In the genomic region with DNA sequence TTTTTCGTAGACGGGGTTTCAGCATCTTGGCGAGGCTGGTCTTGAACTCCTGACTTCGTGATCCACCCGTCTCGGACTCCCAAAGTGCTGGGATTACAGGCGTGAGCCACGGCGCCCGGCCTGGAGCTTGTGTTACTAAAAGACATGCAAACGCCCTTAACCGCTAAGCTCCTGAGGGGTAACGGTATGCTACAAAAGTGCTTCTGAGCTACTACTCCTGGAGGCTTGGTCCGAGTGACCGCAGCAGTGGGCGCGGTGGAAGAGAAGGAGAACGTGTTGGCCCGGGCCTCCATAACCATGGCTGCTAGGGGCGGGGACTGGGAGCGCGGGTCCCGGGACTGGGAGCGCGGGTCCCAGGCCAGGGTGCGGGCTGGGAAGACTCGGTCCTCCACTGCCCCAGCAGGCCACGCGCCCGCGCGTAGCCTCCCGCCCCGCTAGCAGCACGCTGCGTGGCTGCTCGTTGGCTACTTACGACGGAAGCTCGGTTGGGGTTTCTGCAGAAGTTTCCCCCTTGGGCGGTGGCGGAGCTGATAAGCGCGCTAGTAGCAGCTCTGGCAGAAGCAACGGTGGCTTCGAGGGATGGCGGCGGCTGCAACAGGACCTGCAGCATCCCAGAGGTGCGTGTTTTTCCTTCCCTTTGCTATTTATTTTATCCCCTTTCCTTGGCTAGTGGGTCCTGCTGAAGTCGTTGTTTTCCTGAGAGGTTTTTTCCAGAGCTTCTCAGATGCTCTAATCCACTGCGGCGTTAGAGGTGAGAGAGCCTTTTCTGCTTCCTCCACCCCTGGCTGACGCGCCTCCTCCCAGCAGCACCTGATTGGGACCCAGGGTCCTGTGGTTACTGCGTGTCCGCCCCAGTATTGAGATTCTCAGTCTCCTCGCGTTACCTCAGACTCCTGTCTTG, we compare ENCODE assay signal across 8 cellular contexts.
DNase-seq lines count a peak whose midpoint lies in the region; ATAC-seq and TF ChIP-seq lines count a peak whose summit lies in the region.

No MANE protein-coding gene starts in this region.

- peak overlapping the region; percentile 62 for H3K9ac ChIP-seq in PC-3 (ENCODE audit: low read length)

- DNase-seq in DMS79 treated with DMSO at 0.1 percent for 48 hours (lab: John Stamatoyannopoulos, UW) (peak; percentile 43), HT1080 (ENCODE audit: low read depth) (peak; percentile 87), PC-3 (peak; percentile 68), mucosa of gallbladder (ENCODE audit: low spot score) (peak; percentile 66)
- DNase-seq in activated T-cell treated with anti-CD3 and anti-CD28 coated beads, Interleukin-2, amount 50 U/mL, for 48 hours = peak; percentile 79 to 86
- DNase-seq in stimulated activated CD8-positive, alpha-beta memory T cell treated with anti-CD3 and anti-CD28 coated beads, Interleukin-2, amount 100 ng/mL, for 1 hour (ENCODE audit: low read depth in 2 of 2) = peak; percentile 52 to 55

- no peak for TF ChIP-seq CTCF in PC-3 (conservative IDR thresholded peaks at IDR 0.05; ENCODE audit: low read depth, low read length)

- no peaks in the 10 kb centered on the region for H3F3A ChIP-seq in PC-3 (ENCODE audit: low read length, unreplicated experiment)

- peak overlapping the region; percentile 86 for H2AFZ ChIP-seq in PC-3 (ENCODE audit: low read length)

- H3K36me3 ChIP-seq in PC-3 (ENCODE audit: low read depth, low read length) (no peaks in the 10 kb centered on the region), esophagus (ENCODE audit: control insufficient read depth in 2 of 2, insufficient read depth in 2 of 2, low read length in 1 of 2) (no peaks in the 10 kb centered on the region)

- TSS peak; percentile 73 for BruUV-seq in PC-3 (replicated peaks; lab: Mats Ljungman, UMichigan)

- 3 to 4% methylated on average over 57 to 58 of the region's 58 CpGs for WGBS in esophagus, 2 donors

- H3K27me3 ChIP-seq in PC-3 (ENCODE audit: low read length) = no peaks in the 10 kb centered on the region
- H3K27me3 ChIP-seq in esophagus (ENCODE audit: control insufficient read depth in 1 of 2, insufficient read depth in 2 of 2, low read length in 2 of 2) = no peaks in the 10 kb centered on the region

- peak overlapping the region; percentile 84 for H3K4me2 ChIP-seq in PC-3 (ENCODE audit: low read length)

- H3K4me1 ChIP-seq in PC-3 (ENCODE audit: insufficient read depth, low read length) (peaks cover 6% of the 10 kb centered on the region; the same call in 1 of the 2 replicates), esophagus (ENCODE audit: control insufficient read depth in 2 of 2, insufficient read depth in 2 of 2, low read length in 1 of 2) (no peaks in the 10 kb centered on the region)

- CTCF ChIA-PET in PC-3 (lab: Charles Lee) = interaction anchor here (0.6 kb wide), 2 partner anchors 200 to 354 kb away, joined by 3 read pairs; no protein-coding TSS in a partner anchor

- H3K27ac ChIP-seq in PC-3 (ENCODE audit: low read length) (peak overlapping the region; percentile 34), esophagus (ENCODE audit: low read depth in 2 of 2, low read length in 1 of 2) (peak overlapping the region; percentile 53 to 76)

- H4K20me1 ChIP-seq in PC-3 (ENCODE audit: low read length) = no peaks in the 10 kb centered on the region

- ATAC-seq in PC-3 (peak; percentile 94), GM21825 (IDR thresholded peaks at IDR 0.05; ENCODE audit: unreplicated experiment) (no peak)

- H3K4me3 ChIP-seq in PC-3 (ENCODE audit: low read length) (peak overlapping the region; percentile 80), esophagus (ENCODE audit: low read depth in 1 of 2, low read length in 2 of 2) (peak overlapping the region; percentile 58 to 64)

- H3K9me3 ChIP-seq in PC-3 (ENCODE audit: low read length) (no peaks in the 10 kb centered on the region), esophagus (ENCODE audit: control insufficient read depth in 2 of 2, insufficient read depth in 1 of 2, low read depth in 1 of 2, low read length in 1 of 2) (peaks cover 0 to 2% of the 10 kb centered on the region in 2 donors)

- H3K79me2 ChIP-seq in PC-3 (ENCODE audit: low read length) = peaks cover 6% of the 10 kb centered on the region; the same call in 1 of the 2 replicates

- no peaks in the 10 kb centered on the region for H3K9me2 ChIP-seq in PC-3 (replicated peaks; ENCODE audit: low read length)

- POLR2A ChIA-PET in PC-3 (lab: Charles Lee; ENCODE audit: unreplicated experiment) = no interaction called here

- intact Hi-C loops in PC-3 (cut with micrococcal nuclease) = no loop called here
